ENCODE assay signal across 8 cellular contexts in genomic region chr2:74205586-74205985, GRCh38. TPM values are rescaled to one million over a fixed set of nuclear protein-coding genes. Genes with fewer than 3 reads are reported as not detected.
DNase-seq lines count a peak whose midpoint lies in the region; ATAC-seq and TF ChIP-seq lines count a peak whose summit lies in the region.

No MANE protein-coding gene starts in this region.

- no peak overlapping the region for H3K27ac ChIP-seq in mesendoderm (ENCODE audit: low read depth, low read length)

- H3K36me3 ChIP-seq in mesendoderm (ENCODE audit: control insufficient read depth, insufficient read depth, low read length): peaks cover 10% of the 10 kb centered on the region

- H3K4me3 ChIP-seq in mesendoderm (ENCODE audit: low read length): no peak overlapping the region

- H3K79me2 ChIP-seq in mesendoderm (ENCODE audit: control insufficient read depth, insufficient read depth, low read length): peaks cover 77% of the 10 kb centered on the region

- no CpG with 5 or more reads among the region's 7 CpGs for WGBS in mesendoderm (ENCODE audit: extremely low coverage, insufficient coverage, low lambda C conversion rate)

- no peak overlapping the region for H3K18ac ChIP-seq in mesendoderm (ENCODE audit: low read length)

- H3K27me3 ChIP-seq in mesendoderm (ENCODE audit: insufficient read depth, low read length, poor library complexity): no peaks in the 10 kb centered on the region

- BruUV-seq in Calu3 (replicated peaks; lab: Mats Ljungman, UMichigan): no TSS peak

- H3K9ac ChIP-seq in mesendoderm (ENCODE audit: low read length): no peak overlapping the region

- H4K8ac ChIP-seq in mesendoderm (ENCODE audit: low read depth, low read length): no peak overlapping the region

- ATAC-seq in HG02623 (IDR thresholded peaks at IDR 0.05; ENCODE audit: unreplicated experiment) (peak; percentile 25), GM21381 (IDR thresholded peaks at IDR 0.05; ENCODE audit: unreplicated experiment) (no peak), HG03039 (IDR thresholded peaks at IDR 0.05; ENCODE audit: unreplicated experiment) (no peak)
- peak; percentile 23 to 31 for ATAC-seq in activated T-cell treated with anti-CD3 and anti-CD28 coated beads, Interleukin-2, amount 50 U/mL, for 4 hours

- no peak overlapping the region for H3K56ac ChIP-seq in mesendoderm (ENCODE audit: low read length)

- H2BK5ac ChIP-seq in mesendoderm (ENCODE audit: low read length): no peak overlapping the region

- H3K79me1 ChIP-seq in mesendoderm (ENCODE audit: low read length): peaks cover 9% of the 10 kb centered on the region

- no peak overlapping the region for H2BK120ac ChIP-seq in mesendoderm (ENCODE audit: low read depth, low read length)

- H2AK5ac ChIP-seq in mesendoderm (ENCODE audit: low read length): no peak overlapping the region

- H4K5ac ChIP-seq in mesendoderm (ENCODE audit: low read length): no peak overlapping the region

- H3K4me1 Mint-ChIP-seq in Calu3 (ENCODE audit: low read depth, unreplicated experiment): peaks cover 36% of the 10 kb centered on the region
- peaks cover 70% of the 10 kb centered on the region for H3K4me1 Mint-ChIP-seq in activated T-cell treated with anti-CD3 and anti-CD28 coated beads, Interleukin-2, amount 50 U/mL, for 4 hours (ENCODE audit: low read depth)

- peaks cover 6% of the 10 kb centered on the region for H3K4me1 ChIP-seq in mesendoderm (ENCODE audit: control insufficient read depth, low read depth, low read length)

- intact Hi-C loops in Calu3 (cut with micrococcal nuclease; ENCODE audit: unreplicated experiment): no loop called here

- DNase-seq in Calu3: peak; percentile 57
- DNase-seq in activated T-cell treated with anti-CD3 and anti-CD28 coated beads, Interleukin-2, amount 50 U/mL, for 4 hours: no peak
- DNase-seq in mesendoderm: peak; percentile 68
- DNase-seq in NCI-H187 treated with DMSO at 0.1 percent for 48 hours (lab: John Stamatoyannopoulos, UW): no peak
- DNase-seq in activated gamma-delta T cell treated with Interleukin-2 at 50 U/mL for 16 hours: no peak

- H3K27ac Mint-ChIP-seq in Calu3 (ENCODE audit: unreplicated experiment): peak overlapping the region; percentile 60

- no peak overlapping the region for H2BK15ac ChIP-seq in mesendoderm (replicated peaks; ENCODE audit: low read depth)

- peaks cover 81% of the 10 kb centered on the region for H3K36me3 Mint-ChIP-seq in Calu3 (ENCODE audit: insufficient read depth, unreplicated experiment)
- peaks cover 48% of the 10 kb centered on the region for H3K36me3 Mint-ChIP-seq in activated T-cell treated with anti-CD3 and anti-CD28 coated beads, Interleukin-2, amount 50 U/mL, for 4 hours (ENCODE audit: insufficient read depth)

- no peak overlapping the region for H3K4me2 ChIP-seq in mesendoderm (ENCODE audit: low read length)

- H3K27me3 Mint-ChIP-seq in Calu3 (ENCODE audit: unreplicated experiment): no peaks in the 10 kb centered on the region
- no peaks in the 10 kb centered on the region for H3K27me3 Mint-ChIP-seq in activated T-cell treated with anti-CD3 and anti-CD28 coated beads, Interleukin-2, amount 50 U/mL, for 4 hours (ENCODE audit: low read depth)

- peak overlapping the region; percentile 41 for H3K4me3 Mint-ChIP-seq in Calu3 (ENCODE audit: low read depth, unreplicated experiment)
- peak overlapping the region; percentile 73 for H3K4me3 Mint-ChIP-seq in activated T-cell treated with anti-CD3 and anti-CD28 coated beads, Interleukin-2, amount 50 U/mL, for 4 hours

- CTCF ChIA-PET in Calu3 (lab: Charles Lee): no interaction called here

- H3K4ac ChIP-seq in mesendoderm (ENCODE audit: low read depth, low read length): no peak overlapping the region

- H3K9me3 Mint-ChIP-seq in Calu3 (ENCODE audit: low read depth, unreplicated experiment): no peaks in the 10 kb centered on the region
- H3K9me3 Mint-ChIP-seq in activated T-cell treated with anti-CD3 and anti-CD28 coated beads, Interleukin-2, amount 50 U/mL, for 4 hours: no peaks in the 10 kb centered on the region

- no peak overlapping the region for H3K23ac ChIP-seq in mesendoderm (ENCODE audit: low read length)

- TF ChIP-seq CTCF in Calu3 (IDR thresholded peaks at IDR 0.05; ENCODE audit: unreplicated experiment): no peak

RNA-seq across cellular contexts. Expression of gene MTHFD2, which starts 7.2 kb away (rescaled TPM):
- total RNA-seq in Calu3 (2022): 177 and 205 TPM in 2 replicates
- total RNA-seq in activated T-cell treated with anti-CD3 and anti-CD28 coated beads, Interleukin-2, amount 50 U/mL, for 4 hours: 100 to 1,000 TPM; 408 to 545 (median 430) TPM
- 188 TPM for polyA plus RNA-seq in mesendoderm (2013, experiment 1 of 2)
- 198 TPM for polyA plus RNA-seq in mesendoderm (2013, experiment 2 of 2)

RNA-seq across cellular contexts. Expression of gene MOB1A, which starts 26.9 kb away (rescaled TPM):
- total RNA-seq in Calu3 (2022): 116 and 119 TPM in 2 replicates
- 100 to 1,000 TPM; 171 to 175 (median 173) TPM for total RNA-seq in activated T-cell treated with anti-CD3 and anti-CD28 coated beads, Interleukin-2, amount 50 U/mL, for 4 hours
- polyA plus RNA-seq in mesendoderm (2013, experiment 1 of 2): 38.0 TPM
- 39.7 TPM for polyA plus RNA-seq in mesendoderm (2013, experiment 2 of 2)

RNA-seq across cellular contexts. Expression of gene BOLA3, which starts 57.9 kb away (rescaled TPM):
- 45.8 and 54.9 TPM in 2 replicates for total RNA-seq in Calu3 (2022)
- 100 to 1,000 TPM; 103 to 110 (median 109) TPM for total RNA-seq in activated T-cell treated with anti-CD3 and anti-CD28 coated beads, Interleukin-2, amount 50 U/mL, for 4 hours
- 124 TPM for polyA plus RNA-seq in mesendoderm (2013, experiment 1 of 2)
- polyA plus RNA-seq in mesendoderm (2013, experiment 2 of 2): 123 TPM

Comparison
In these comparisons a context has a peak if more than half of its experiments do, and no peak if none do; other contexts are left out.
1. DNase-seq: peak in Calu3 (single experiment) and mesendoderm (single experiment); none in activated T-cell treated with anti-CD3 and anti-CD28 coated beads, Interleukin-2, amount 50 U/mL, for 4 hours (single experiment), NCI-H187 treated with DMSO at 0.1 percent for 48 hours (single experiment) and activated gamma-delta T cell treated with Interleukin-2 at 50 U/mL for 16 hours (single experiment).
2. ATAC-seq: peak in HG02623 (single experiment) and activated T-cell treated with anti-CD3 and anti-CD28 coated beads, Interleukin-2, amount 50 U/mL, for 4 hours (2 of 2); none in GM21381 (single experiment) and HG03039 (single experiment).